Comparison of ENCODE assay signal across 9 cellular contexts in genomic region chr14:81435048-81435577, GRCh38. TPM values are rescaled to one million over a fixed set of nuclear protein-coding genes. Genes with fewer than 3 reads are reported as not detected.
DNase-seq lines count a peak whose midpoint lies in the region; ATAC-seq and FAIRE-seq lines count a peak whose summit lies in the region.
"Had no signal": no experiment of that assay in that cellular context is flagged by ENCODE, and none has a peak within 500 bp of the region (broad histone marks: within the 10 kb centered on the region; RNA-seq: fewer than 3 reads in every experiment).

No MANE protein-coding gene starts in this region.

- DNase-seq in H7: peak; percentile 58
- DNase-seq in T-cell: no peak
- DNase-seq in right cardiac atrium: no peak
- DNase-seq in NCI-H69 (lab: John Stamatoyannopoulos, UW): no peak
- DNase-seq in NCI-H2081 (lab: John Stamatoyannopoulos, UW): no peak
- no peak for DNase-seq in NCI-H748 treated with DMSO at 0.1 percent for 48 hours (lab: John Stamatoyannopoulos, UW)
- DNase-seq in small intestine: no peak

- POLR2A ChIA-PET in T-cell (lab: Charles Lee): no interaction called here

- no peak overlapping the region for H3K27ac Mint-ChIP-seq in T-cell

- no peaks in the 10 kb centered on the region for H3K36me3 ChIP-seq in H7 (replicated peaks; ENCODE audit: control insufficient read depth, insufficient read depth, low read length)
- H3K36me3 ChIP-seq in rectal smooth muscle tissue (ENCODE audit: control insufficient read depth, insufficient read depth, low read length): no peaks in the 10 kb centered on the region
- no peaks in the 10 kb centered on the region for H3K36me3 ChIP-seq in small intestine (ENCODE audit: control insufficient read depth in 2 of 2, insufficient read depth in 2 of 2, low read length in 2 of 2)

- no peaks in the 10 kb centered on the region for H3K9me3 Mint-ChIP-seq in T-cell

- H3K4me1 Mint-ChIP-seq in T-cell: peaks cover 15 to 17% (median 17%) of the 10 kb centered on the region in 3 donors

- H3K36me3 Mint-ChIP-seq in T-cell: no peaks in the 10 kb centered on the region

- no peak overlapping the region for H3K9ac ChIP-seq in rectal smooth muscle tissue (ENCODE audit: low read length)

- H3K4me3 Mint-ChIP-seq in T-cell: peak overlapping the region; percentile 79 to 91 (median 81)

- no peak for FAIRE-seq in small intestine (lab: Jason Lieb, UNC)
- FAIRE-seq: GM18507 had no signal

- H3K27me3 ChIP-seq in H7 (ENCODE audit: control insufficient read depth, insufficient read depth, low read length) (peaks cover 11% of the 10 kb centered on the region), right cardiac atrium (ENCODE audit: control insufficient read depth, insufficient read depth) (no peaks in the 10 kb centered on the region), rectal smooth muscle tissue (ENCODE audit: control insufficient read depth, insufficient read depth, low read length) (peaks cover 15% of the 10 kb centered on the region), small intestine (ENCODE audit: control insufficient read depth in 2 of 2, insufficient read depth in 2 of 2, low read length in 2 of 2) (no peaks in the 10 kb centered on the region)

- ATAC-seq in T-cell (replicated peaks in 1 of 4) (no peak), right cardiac atrium (no peak)

- intact Hi-C loops in right cardiac atrium (cut with DNase I): no loop called here

- H3K4me3 ChIP-seq in H7 (ENCODE audit: insufficient read depth, low read depth, low read length): peak overlapping the region; percentile 83
- H3K4me3 ChIP-seq in right cardiac atrium (ENCODE audit: low read length): peak overlapping the region; percentile 53
- H3K4me3 ChIP-seq in rectal smooth muscle tissue (ENCODE audit: low read length): peak overlapping the region; percentile 71
- H3K4me3 ChIP-seq in small intestine (ENCODE audit: low read depth in 1 of 2, low read length in 2 of 2): peak overlapping the region in 1 of 2 donors; percentile 66

- WGBS in right cardiac atrium: 5% methylated on average over 14 of the region's 14 CpGs
- 4 to 10% (median 7%) methylated on average over 14 of the region's 14 CpGs for WGBS in small intestine, 3 donors

- CTCF ChIA-PET in T-cell (lab: Charles Lee): no interaction called here

- H3K27ac ChIP-seq in right cardiac atrium (ENCODE audit: low read length) (no peak overlapping the region), rectal smooth muscle tissue (ENCODE audit: low read depth, low read length) (no peak overlapping the region), small intestine (ENCODE audit: low read depth in 1 of 2, low read length in 1 of 2) (no peak overlapping the region)

- no peaks in the 10 kb centered on the region for H3K9me3 ChIP-seq in right cardiac atrium (ENCODE audit: control insufficient read depth, low read length)
- no peaks in the 10 kb centered on the region for H3K9me3 ChIP-seq in small intestine (ENCODE audit: control insufficient read depth, low read depth)

- no peaks in the 10 kb centered on the region for H3K4me1 ChIP-seq in right cardiac atrium (ENCODE audit: control insufficient read depth, insufficient read depth, low read length)
- peaks cover 4% of the 10 kb centered on the region for H3K4me1 ChIP-seq in rectal smooth muscle tissue (ENCODE audit: control insufficient read depth, insufficient read depth, low read length)
- H3K4me1 ChIP-seq in small intestine (ENCODE audit: control insufficient read depth in 2 of 2, insufficient read depth in 1 of 2, low read depth in 1 of 2, low read length in 1 of 2): no peaks in the 10 kb centered on the region

- H3K27me3 Mint-ChIP-seq in T-cell: peaks cover 60 to 69% of the 10 kb centered on the region in 2 donors

RNA-seq across cellular contexts. Expression of gene STON2, which starts 35.0 kb away (rescaled TPM):
- total RNA-seq in H7 (2014; rRNA removed; shearing (Covaris generic)): 26.9 and 28.5 TPM in 2 replicates
- total RNA-seq in T-cell: 1 to 10 TPM in 1 of 5 donors, under 1 TPM in 4; 0.22 to 1.8 (median 0.40) TPM
- 10 to 100 TPM in 1 of 4 donors, 1 to 10 TPM in 3; 8.2 to 20.1 (median 9.4) TPM for total RNA-seq in right cardiac atrium
- 2.0 TPM for polyA plus RNA-seq in right cardiac atrium
- polyA plus RNA-seq in small intestine: 1 to 10 TPM; 3.4 to 4.9 (median 3.7) TPM
